In the genomic region with DNA sequence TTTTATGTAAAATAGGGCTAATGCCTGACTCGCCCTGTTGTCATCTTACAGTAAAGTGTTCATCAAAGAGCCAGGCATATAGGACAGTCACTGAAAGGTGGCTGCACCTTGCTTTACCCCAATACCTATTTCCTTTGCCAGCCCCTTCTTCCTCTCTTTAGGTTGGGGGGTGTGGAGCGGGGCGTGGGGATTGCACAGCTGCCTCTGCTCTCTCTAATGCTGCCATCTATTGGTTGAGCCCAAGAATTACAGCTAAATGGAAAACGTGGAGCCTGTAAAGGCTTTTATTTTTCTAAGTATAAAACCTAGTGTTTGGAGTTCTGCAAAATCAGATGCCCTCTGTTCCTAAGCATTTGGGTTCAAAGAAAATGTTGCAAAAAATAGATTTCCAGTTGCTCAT, we compare ENCODE assay signal across 8 cellular contexts. TPM values are rescaled to one million over a fixed set of nuclear protein-coding genes. Genes with fewer than 3 reads are reported as not detected.
DNase-seq lines count a peak whose midpoint lies in the region; ATAC-seq and TF ChIP-seq lines count a peak whose summit lies in the region.

No MANE protein-coding gene starts in this region.

- DNase-seq in Calu3 (peak; percentile 3), HCT116 (ENCODE audit: low read depth, low spot score) (no peak), WTC11 (ENCODE audit: low spot score) (peak; percentile 15), kidney epithelial cell (ENCODE audit: low read depth) (no peak), middle frontal gyrus (ENCODE audit: extremely low spot score, low spot score) (no peak), midbrain (lab: John Stamatoyannopoulos, UW) (no peak)

- H3K27ac Mint-ChIP-seq in Calu3 (ENCODE audit: unreplicated experiment) = no peak overlapping the region
- H3K27ac Mint-ChIP-seq in WTC11 = no peak overlapping the region

- no peaks in the 10 kb centered on the region for H3K4me1 ChIP-seq in HCT116 (ENCODE audit: control insufficient read depth in 1 of 2, insufficient read depth in 2 of 2, low read length in 2 of 2)

- peak; percentile 24; the same call in 1 of the 2 replicates for TF ChIP-seq RAD21 in HCT116 (IDR thresholded peaks at IDR 0.05; ENCODE audit: low read depth)

- H3K27ac ChIP-seq in HCT116 (ENCODE audit: low read depth, low read length) = no peak overlapping the region

- no peak for ATAC-seq in HCT116
- ATAC-seq in WTC11 = peak; percentile 76
- no peak for ATAC-seq in HG02981 (IDR thresholded peaks at IDR 0.05; ENCODE audit: unreplicated experiment)
- ATAC-seq in esophagus mucosa = no peak

- H3K79me2 ChIP-seq in HCT116 (ENCODE audit: insufficient read depth, low read length) = no peaks in the 10 kb centered on the region

- no peaks in the 10 kb centered on the region for H3K36me3 Mint-ChIP-seq in Calu3 (ENCODE audit: insufficient read depth, unreplicated experiment)
- no peaks in the 10 kb centered on the region for H3K36me3 Mint-ChIP-seq in WTC11

- H3K27me3 ChIP-seq in HCT116 (ENCODE audit: insufficient read depth, low read length) (no peaks in the 10 kb centered on the region), kidney epithelial cell (ENCODE audit: control insufficient read depth, insufficient read depth, low read length) (peaks cover 2% of the 10 kb centered on the region)

- H4K20me1 ChIP-seq in HCT116 (ENCODE audit: insufficient read depth) = no peaks in the 10 kb centered on the region

- POLR2A ChIA-PET in HCT116 (lab: Charles Lee) (no interaction called here), WTC11 (lab: Charles Lee) (no interaction called here)

- RAD21 ChIA-PET in HCT116 (lab: Charles Lee; ENCODE audit: low non-redundant PET in 1 of 2, low total read pairs in 2 of 2, uncharacterized antibody in 2 of 2, unreplicated experiment in 2 of 2) = no interaction called here

- H3K9me3 ChIP-seq in HCT116 (ENCODE audit: control insufficient read depth in 1 of 2, insufficient read depth in 1 of 2, low read depth in 1 of 2, low read length in 2 of 2) = no peaks in the 10 kb centered on the region

- intact Hi-C loops in Calu3 (cut with micrococcal nuclease; ENCODE audit: unreplicated experiment) = no loop called here
- intact Hi-C loops in HCT116 (cut with micrococcal nuclease) = no loop called here

- no peak overlapping the region for H2AFZ ChIP-seq in HCT116 (ENCODE audit: low read depth, low read length, poor library complexity, severe bottlenecking)

- H3K27me3 Mint-ChIP-seq in Calu3 (ENCODE audit: unreplicated experiment) (no peaks in the 10 kb centered on the region), WTC11 (ENCODE audit: low read depth) (no peaks in the 10 kb centered on the region; the same call in 1 of the 2 replicates)

- H3K4me2 ChIP-seq in HCT116 (ENCODE audit: low read length) = no peak overlapping the region

- H3K4me1 Mint-ChIP-seq in Calu3 (ENCODE audit: low read depth, unreplicated experiment) (no peaks in the 10 kb centered on the region), WTC11 (no peaks in the 10 kb centered on the region)

- H3K4me3 ChIP-seq in HCT116 (replicated peaks in 1 of 2; ENCODE audit: low read depth in 1 of 2, low read length in 2 of 2) (no peak overlapping the region), kidney epithelial cell (ENCODE audit: low read depth, low read length) (no peak overlapping the region)

- H3K9me3 Mint-ChIP-seq in Calu3 (ENCODE audit: low read depth, unreplicated experiment) (peaks cover 2% of the 10 kb centered on the region), WTC11 (no peaks in the 10 kb centered on the region)

- no peak for TF ChIP-seq POLR2A in HCT116 (IDR thresholded peaks at IDR 0.05; ENCODE audit: borderline replicate concordance, extremely low read depth, insufficient read depth, insufficient read length)

- CTCF ChIA-PET in Calu3 (lab: Charles Lee) = interaction anchor here (1.4 kb wide), 1 partner anchor 21 kb away, joined by 3 read pairs; no protein-coding TSS in a partner anchor
- CTCF ChIA-PET in HCT116 (lab: Charles Lee) = interaction anchor here (1.2 kb wide), 1 partner anchor 17 kb away, joined by 3 read pairs; no protein-coding TSS in a partner anchor
- CTCF ChIA-PET in WTC11 (lab: Charles Lee) = interaction anchor here (0.6 to 2.2 kb wide), 16 partner anchors 13 to 362 kb away, joined by 3 to 18 read pairs (median 3); a partner anchor contains a TSS

- no peaks in the 10 kb centered on the region for H3K36me3 ChIP-seq in HCT116 (ENCODE audit: control insufficient read depth in 1 of 2, insufficient read depth in 2 of 2, low read length in 2 of 2)
- no peaks in the 10 kb centered on the region for H3K36me3 ChIP-seq in kidney epithelial cell (ENCODE audit: control insufficient read depth, insufficient read depth, low read length)

- BruUV-seq in Calu3 (replicated peaks; lab: Mats Ljungman, UMichigan) (no TSS peak), HCT116 (replicated peaks; lab: Mats Ljungman, UMichigan) (no TSS peak)

- TF ChIP-seq CTCF in Calu3 (IDR thresholded peaks at IDR 0.05; ENCODE audit: unreplicated experiment) = no peak
- TF ChIP-seq CTCF in HCT116 (IDR thresholded peaks at IDR 0.05 in 2 of 3, conservative IDR thresholded peaks at IDR 0.05 in 1 of 3; ENCODE audit: borderline replicate concordance in 1 of 3, insufficient read depth in 1 of 3, low read depth in 2 of 3, low read length in 2 of 3) = peak in 2 of 3 experiments; percentile 44 to 53; a peak in 3 of 6 replicates
- no peak; the same call in 1 of the 2 replicates for TF ChIP-seq CTCF in WTC11 (IDR thresholded peaks at IDR 0.05)
- TF ChIP-seq CTCF in kidney epithelial cell (IDR thresholded peaks at IDR 0.05; ENCODE audit: insufficient read depth, low read length, poor library complexity, severe bottlenecking) = peak; percentile 40

- no peak overlapping the region for H3K9ac ChIP-seq in HCT116 (ENCODE audit: low read length)

- no peaks in the 10 kb centered on the region for H3K9me2 ChIP-seq in HCT116 (ENCODE audit: insufficient read depth)

- H3K4me3 Mint-ChIP-seq in Calu3 (ENCODE audit: low read depth, unreplicated experiment) = no peak overlapping the region
- H3K4me3 Mint-ChIP-seq in WTC11 = no peak overlapping the region

TF ChIP-seq in HCT116, 20 proteins besides CTCF, POLR2A, EP300 and RAD21 (continues in another document):
- TF ChIP-seq SP1 (IDR thresholded peaks at IDR 0.05; ENCODE audit: low read depth) (no peak), JUND (IDR thresholded peaks at IDR 0.05) (no peak), EZH2phosphoT487 (IDR thresholded peaks at IDR 0.05; ENCODE audit: borderline replicate concordance) (no peak), EGR1 (IDR thresholded peaks at IDR 0.05; ENCODE audit: low read depth) (no peak), FOSL1 (IDR thresholded peaks at IDR 0.05; ENCODE audit: low read depth) (no peak)
- TF ChIP-seq, protein P1, sequence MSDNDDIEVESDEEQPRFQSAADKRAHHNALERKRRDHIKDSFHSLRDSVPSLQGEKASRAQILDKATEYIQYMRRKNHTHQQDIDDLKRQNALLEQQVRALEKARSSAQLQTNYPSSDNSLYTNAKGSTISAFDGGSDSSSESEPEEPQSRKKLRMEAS (IDR thresholded peaks at IDR 0.05) = no peak

TF ChIP-seq in WTC11, 78 proteins besides CTCF, POLR2A, EP300 and RAD21 (continues in another document):
- TF ChIP-seq, protein P2, sequence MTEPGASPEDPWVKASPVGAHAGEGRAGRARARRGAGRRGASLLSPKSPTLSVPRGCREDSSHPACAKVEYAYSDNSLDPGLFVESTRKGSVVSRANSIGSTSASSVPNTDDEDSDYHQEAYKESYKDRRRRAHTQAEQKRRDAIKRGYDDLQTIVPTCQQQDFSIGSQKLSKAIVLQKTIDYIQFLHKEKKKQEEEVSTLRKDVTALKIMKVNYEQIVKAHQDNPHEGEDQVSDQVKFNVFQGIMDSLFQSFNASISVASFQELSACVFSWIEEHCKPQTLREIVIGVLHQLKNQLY (CRISPR knock-in tag; IDR thresholded peaks at IDR 0.05) = no peak
- TF ChIP-seq, protein P3, sequence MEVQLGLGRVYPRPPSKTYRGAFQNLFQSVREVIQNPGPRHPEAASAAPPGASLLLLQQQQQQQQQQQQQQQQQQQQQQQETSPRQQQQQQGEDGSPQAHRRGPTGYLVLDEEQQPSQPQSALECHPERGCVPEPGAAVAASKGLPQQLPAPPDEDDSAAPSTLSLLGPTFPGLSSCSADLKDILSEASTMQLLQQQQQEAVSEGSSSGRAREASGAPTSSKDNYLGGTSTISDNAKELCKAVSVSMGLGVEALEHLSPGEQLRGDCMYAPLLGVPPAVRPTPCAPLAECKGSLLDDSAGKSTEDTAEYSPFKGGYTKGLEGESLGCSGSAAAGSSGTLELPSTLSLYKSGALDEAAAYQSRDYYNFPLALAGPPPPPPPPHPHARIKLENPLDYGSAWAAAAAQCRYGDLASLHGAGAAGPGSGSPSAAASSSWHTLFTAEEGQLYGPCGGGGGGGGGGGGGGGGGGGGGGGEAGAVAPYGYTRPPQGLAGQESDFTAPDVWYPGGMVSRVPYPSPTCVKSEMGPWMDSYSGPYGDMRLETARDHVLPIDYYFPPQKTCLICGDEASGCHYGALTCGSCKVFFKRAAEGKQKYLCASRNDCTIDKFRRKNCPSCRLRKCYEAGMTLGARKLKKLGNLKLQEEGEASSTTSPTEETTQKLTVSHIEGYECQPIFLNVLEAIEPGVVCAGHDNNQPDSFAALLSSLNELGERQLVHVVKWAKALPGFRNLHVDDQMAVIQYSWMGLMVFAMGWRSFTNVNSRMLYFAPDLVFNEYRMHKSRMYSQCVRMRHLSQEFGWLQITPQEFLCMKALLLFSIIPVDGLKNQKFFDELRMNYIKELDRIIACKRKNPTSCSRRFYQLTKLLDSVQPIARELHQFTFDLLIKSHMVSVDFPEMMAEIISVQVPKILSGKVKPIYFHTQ (CRISPR knock-in tag; IDR thresholded peaks at IDR 0.05) = no peak
- TF ChIP-seq RELA (CRISPR knock-in tag; IDR thresholded peaks at IDR 0.05; ENCODE audit: borderline replicate concordance) = no peak
- no peak for TF ChIP-seq IRF2 (CRISPR knock-in tag; IDR thresholded peaks at IDR 0.05; ENCODE audit: borderline replicate concordance, low read depth)
- TF ChIP-seq ZNF219 (CRISPR knock-in tag; IDR thresholded peaks at IDR 0.05; ENCODE audit: borderline replicate concordance) = no peak

RNA-seq across cellular contexts. Expression of a gene that starts 47.7 kb away (rescaled TPM):
- total RNA-seq in Calu3 (2022) (9.8 and 10.5 TPM in 2 replicates), HCT116 (2021; ENCODE audit: unreplicated experiment) (4.1 TPM), WTC11 (2021) (1.8 to 3.5 TPM (median 2.1 TPM) in 3 replicates), kidney epithelial cell (8.1 and 10.0 TPM in 2 replicates), esophagus mucosa (7.8 TPM)
- polyA plus RNA-seq in HCT116 (2012) = 2.8 and 3.6 TPM in 2 replicates

RNA-seq across cellular contexts. Expression of a gene that starts 48.0 kb away (rescaled TPM):
- total RNA-seq in Calu3 (2022) = 54.8 and 60.0 TPM in 2 replicates
- 55.5 TPM for total RNA-seq in HCT116 (2021; ENCODE audit: unreplicated experiment)
- polyA plus RNA-seq in HCT116 (2012) = 41.9 and 44.2 TPM in 2 replicates
- 49.8 to 57.5 TPM (median 56.4 TPM) in 3 replicates for total RNA-seq in WTC11 (2021)
- total RNA-seq in kidney epithelial cell = 44.6 and 45.1 TPM in 2 replicates
- 28.6 TPM for total RNA-seq in esophagus mucosa

Comparison
In these comparisons a context has a peak if more than half of its experiments do, and no peak if none do; other contexts are left out.
1. DNase-seq: peak in Calu3 (single experiment) and WTC11 (single experiment); none in HCT116 (single experiment), kidney epithelial cell (single experiment), middle frontal gyrus (single experiment) and midbrain (single experiment).
2. CTCF ChIP-seq: peak in HCT116 (2 of 3) and kidney epithelial cell (single experiment); none in Calu3 (single experiment) and WTC11 (single experiment).